ENCODE assay signal across 14 cellular contexts in genomic region chr7:109259151-109259550, GRCh38.
A peak's percentile ranks its signal among the peaks of the same experiment; 100 is the strongest.
DNase-seq lines count a peak whose midpoint lies in the region; ATAC-seq, FAIRE-seq and TF ChIP-seq lines count a peak whose summit lies in the region.
"Had no signal": no experiment of that assay in that cellular context is flagged by ENCODE, and none has a peak within 500 bp of the region (broad histone marks: within the 10 kb centered on the region; RNA-seq: fewer than 3 reads in every experiment).

No MANE protein-coding gene starts in this region.

- TF ChIP-seq EP300 in transverse colon (IDR thresholded peaks at IDR 0.05; ENCODE audit: low read depth) = no peak
- no peak for TF ChIP-seq EP300 in HepG2 (IDR thresholded peaks at IDR 0.05; ENCODE audit: low read depth in 2 of 2, low read length in 2 of 2)
- no peak for TF ChIP-seq EP300 in HepG2 (CRISPR knock-in tag; IDR thresholded peaks at IDR 0.05; ENCODE audit: borderline replicate concordance)
- no peak for TF ChIP-seq EP300 in sigmoid colon (IDR thresholded peaks at IDR 0.05)

- TF ChIP-seq CTCF in transverse colon (IDR thresholded peaks at IDR 0.05) (no peak), HepG2 (CRISPR knock-in tag; IDR thresholded peaks at IDR 0.05) (no peak), sigmoid colon (IDR thresholded peaks at IDR 0.05) (no peak)

- WGBS in transverse colon (ENCODE audit: low coverage in 1 of 2), 2 donors = 50 to 55% methylated on average over 1 of the region's 1 CpG
- WGBS in HepG2 (ENCODE audit: low lambda C conversion rate) = 50% methylated on average over 1 of the region's 1 CpG
- WGBS in sigmoid colon, 2 donors = 24 to 61% methylated on average over 1 of the region's 1 CpG

- no peaks in the 10 kb centered on the region for H3K9me3 ChIP-seq in HUES48 (ENCODE audit: control insufficient read depth, insufficient read depth, low read length)
- no peaks in the 10 kb centered on the region for H3K9me3 ChIP-seq in transverse colon
- peaks cover 6% of the 10 kb centered on the region; the same call in 1 of the 2 replicates for H3K9me3 ChIP-seq in HepG2 (ENCODE audit: low read length)
- no peaks in the 10 kb centered on the region for H3K9me3 ChIP-seq in sigmoid colon
- H3K9me3 ChIP-seq: gastroesophageal sphincter, SJSA1 had no signal

- H3K4me3 ChIP-seq in HUES48 (ENCODE audit: low read depth, low read length) = no peak overlapping the region
- H3K4me3 ChIP-seq in transverse colon = no peak overlapping the region
- no peak overlapping the region for H3K4me3 ChIP-seq in HepG2 (replicated peaks in 1 of 3; ENCODE audit: insufficient read depth in 1 of 3, low read depth in 2 of 3, low read length in 3 of 3)
- H3K4me3 ChIP-seq in sigmoid colon = no peak overlapping the region
- H3K4me3 ChIP-seq: gastroesophageal sphincter, SJSA1 had no signal

- no TSS peak for BruUV-seq in HepG2 (replicated peaks; lab: Mats Ljungman, UMichigan)

- peak; percentile 12 for DNase-seq in iPS-NIHi7 (ENCODE audit: extremely low spot score)
- DNase-seq in head of caudate nucleus = no peak
- no peak for DNase-seq in transverse colon
- DNase-seq in HepG2 (ENCODE audit: low spot score) = no peak
- no peak for DNase-seq in sigmoid colon
- DNase-seq: activated CD8-positive, alpha-beta T cell treated with anti-CD3 and anti-CD28 coated beads for 36 hours; NCI-H510A treated with DMSO at 0.1 percent for 48 hours; stimulated activated CD4-positive, alpha-beta T cell treated with anti-CD3 and anti-CD28 coated beads, Interleukin-4, amount 100 ng/mL, for 4 hours had no signal

- in situ Hi-C loops in transverse colon (cut with MboI; ENCODE audit: low pct_ligation_motif_present in 1 of 4, low pct_unique_long_range_greater_than_20kb in 1 of 4, low sequenced_read_pairs in 3 of 4) = no loop called here
- in situ Hi-C loops in HepG2 (cut with HindIII; ENCODE audit: extremely low pct_ligation_motif_present, low pct_unique_long_range_greater_than_20kb) = no loop called here

- no peak overlapping the region for H2AFZ ChIP-seq in HepG2 (ENCODE audit: low read length)
- H2AFZ ChIP-seq: parathyroid adenoma had no signal

- H3K79me2 ChIP-seq in HepG2 (ENCODE audit: insufficient read depth, low read length) = no peaks in the 10 kb centered on the region
- H3K79me2 ChIP-seq: parathyroid adenoma had no signal

- H3K27ac ChIP-seq in HUES48 (ENCODE audit: low read depth, low read length) (peak overlapping the region; percentile 60), transverse colon (no peak overlapping the region), HepG2 (ENCODE audit: extremely low read length, insufficient read depth, low read length) (no peak overlapping the region), sigmoid colon (no peak overlapping the region)
- H3K27ac ChIP-seq: gastroesophageal sphincter, parathyroid adenoma, SJSA1 had no signal

- peak; percentile 77 for ATAC-seq in GM19324 (IDR thresholded peaks at IDR 0.05; ENCODE audit: low FRiP score, unreplicated experiment)
- peak; percentile 58 for ATAC-seq in HG02763 (IDR thresholded peaks at IDR 0.05; ENCODE audit: unreplicated experiment)
- no peak for ATAC-seq in HepG2
- ATAC-seq: activated CD8-positive, alpha-beta T cell treated with anti-CD3 and anti-CD28 coated beads for 36 hours; gastroesophageal sphincter had no signal

- no peak overlapping the region for H3K9ac ChIP-seq in HUES48 (ENCODE audit: low read depth, low read length)
- no peak overlapping the region for H3K9ac ChIP-seq in HepG2 (ENCODE audit: insufficient read depth, low read depth, low read length)
- H3K9ac ChIP-seq: parathyroid adenoma had no signal

- intact Hi-C loops in head of caudate nucleus (cut with DNase I) (no loop called here), transverse colon (cut with DNase I; ENCODE audit: low total_unique reads) (no loop called here), HepG2 (cut with micrococcal nuclease; ENCODE audit: unreplicated experiment) (no loop called here), sigmoid colon (cut with DNase I) (no loop called here)

- CTCF ChIA-PET in HepG2 (lab: Yijun Ruan, JAX; ENCODE audit: low intra/inter-chr PET ratio, low total read pairs) = no interaction called here

- TF ChIP-seq POLR2A in transverse colon (IDR thresholded peaks at IDR 0.05) (no peak), HepG2 (IDR thresholded peaks at IDR 0.05; ENCODE audit: insufficient read depth in 1 of 2, low read depth in 2 of 2, low read length in 2 of 2) (no peak), sigmoid colon (IDR thresholded peaks at IDR 0.05) (no peak)

- H4K20me1 ChIP-seq in HepG2 (ENCODE audit: insufficient read depth, low read length) = no peaks in the 10 kb centered on the region

- no peak overlapping the region for H3K4me2 ChIP-seq in HepG2 (ENCODE audit: low read depth, low read length)

- no peaks in the 10 kb centered on the region for H3K36me3 ChIP-seq in HUES48 (ENCODE audit: control insufficient read depth, insufficient read depth, low read length)
- H3K36me3 ChIP-seq in transverse colon = no peaks in the 10 kb centered on the region
- no peaks in the 10 kb centered on the region for H3K36me3 ChIP-seq in HepG2 (replicated peaks in 1 of 2; ENCODE audit: control insufficient read depth in 1 of 2, insufficient read depth in 2 of 2, low read length in 2 of 2)
- no peaks in the 10 kb centered on the region for H3K36me3 ChIP-seq in sigmoid colon
- H3K36me3 ChIP-seq: gastroesophageal sphincter, SJSA1 had no signal

- POLR2A ChIA-PET in HepG2 (lab: Yijun Ruan, JAX) = no interaction called here

- H3K27me3 ChIP-seq in HUES48 (ENCODE audit: control insufficient read depth, insufficient read depth, low read length) (no peaks in the 10 kb centered on the region), transverse colon (no peaks in the 10 kb centered on the region), HepG2 (ENCODE audit: control insufficient read depth in 1 of 2, insufficient read depth in 2 of 2, low read length in 2 of 2) (no peaks in the 10 kb centered on the region), sigmoid colon (no peaks in the 10 kb centered on the region)
- H3K27me3 ChIP-seq: gastroesophageal sphincter, SJSA1 had no signal

- no peak for TF ChIP-seq RAD21 in HepG2 (CRISPR knock-in tag; IDR thresholded peaks at IDR 0.05)

- H3K4me1 ChIP-seq in HUES48 (ENCODE audit: control insufficient read depth, insufficient read depth, low read length) = peaks cover 11% of the 10 kb centered on the region
- no peaks in the 10 kb centered on the region for H3K4me1 ChIP-seq in transverse colon
- H3K4me1 ChIP-seq in HepG2 (ENCODE audit: insufficient read depth, low read length) = no peaks in the 10 kb centered on the region
- H3K4me1 ChIP-seq in sigmoid colon = no peaks in the 10 kb centered on the region
- H3K4me1 ChIP-seq: gastroesophageal sphincter, parathyroid adenoma, SJSA1 had no signal

- FAIRE-seq in HepG2 (lab: Jason Lieb, UNC) = no peak

TF ChIP-seq in HepG2, 621 proteins besides CTCF, POLR2A, EP300 and RAD21:
- TF ChIP-seq FOXO4 (CRISPR knock-in tag; conservative IDR thresholded peaks at IDR 0.05) (no peak), MXD3 (CRISPR knock-in tag; IDR thresholded peaks at IDR 0.05) (no peak)
TF ChIP-seq in HepG2: peak in this region for 0.
